In the genomic region with DNA sequence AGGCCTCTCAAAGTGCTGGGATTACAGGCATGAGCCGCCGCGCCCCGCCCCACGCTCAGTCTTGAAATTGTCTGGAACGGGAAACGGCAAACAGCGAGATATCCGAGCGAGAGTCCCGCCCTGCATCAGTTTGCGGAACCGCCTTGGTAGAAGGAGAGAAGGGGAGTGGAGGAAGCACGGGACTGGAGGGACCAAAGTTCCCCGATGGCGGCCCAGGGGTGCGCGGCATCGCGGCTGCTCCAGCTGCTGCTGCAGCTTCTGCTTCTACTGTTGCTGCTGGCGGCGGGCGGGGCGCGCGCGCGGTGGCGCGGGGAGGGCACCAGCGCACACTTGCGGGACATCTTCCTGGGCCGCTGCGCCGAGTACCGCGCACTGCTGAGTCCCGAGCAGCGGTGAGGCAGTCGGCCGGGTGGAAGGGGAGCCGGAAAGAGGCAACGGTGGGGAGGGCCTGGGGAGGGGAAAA, we compare ENCODE assay signal across 8 cellular contexts. TPM values are rescaled to one million over a fixed set of nuclear protein-coding genes. Genes with fewer than 3 reads are reported as not detected.
A peak's percentile ranks its signal among the peaks of the same experiment; 100 is the strongest.
DNase-seq lines count a peak whose midpoint lies in the region; ATAC-seq and TF ChIP-seq lines count a peak whose summit lies in the region.

A gene with protein sequence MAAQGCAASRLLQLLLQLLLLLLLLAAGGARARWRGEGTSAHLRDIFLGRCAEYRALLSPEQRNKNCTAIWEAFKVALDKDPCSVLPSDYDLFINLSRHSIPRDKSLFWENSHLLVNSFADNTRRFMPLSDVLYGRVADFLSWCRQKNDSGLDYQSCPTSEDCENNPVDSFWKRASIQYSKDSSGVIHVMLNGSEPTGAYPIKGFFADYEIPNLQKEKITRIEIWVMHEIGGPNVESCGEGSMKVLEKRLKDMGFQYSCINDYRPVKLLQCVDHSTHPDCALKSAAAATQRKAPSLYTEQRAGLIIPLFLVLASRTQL (plus strand): TSS at position 125 of the 463 bp plus-strand sequence. CDS start 80 bp downstream, at position 205.

- WGBS in lower leg skin, 2 donors = 0% methylated on average over 29 to 43 of the region's 43 CpGs

- H3K27ac ChIP-seq in HUES6 (ENCODE audit: low read depth, low read length) (no peak within 1 kb of the TSS), duodenal mucosa (ENCODE audit: low read depth, low read length) (no peak within 1 kb of the TSS)

- H3K4me1 ChIP-seq in HUES6 (ENCODE audit: control insufficient read depth, insufficient read depth, low read length) = no peaks in the 10 kb centered on the region; the same call in 1 of the 2 replicates
- peaks cover 16% of the 10 kb centered on the region in 2 donors for H3K4me1 ChIP-seq in duodenal mucosa (ENCODE audit: control insufficient read depth in 1 of 2, insufficient read depth in 2 of 2, low read length in 2 of 2)

- H3K27me3 ChIP-seq in HUES6 (ENCODE audit: control insufficient read depth, insufficient read depth, low read length) = peaks cover 15% of the 10 kb centered on the region
- H3K27me3 ChIP-seq in duodenal mucosa (ENCODE audit: control insufficient read depth in 1 of 2, insufficient read depth in 2 of 2, low read length in 2 of 2) = no peaks in the 10 kb centered on the region

- H3K9me3 ChIP-seq in HUES6 (ENCODE audit: control insufficient read depth, insufficient read depth, low read depth, low read length) (peaks cover 8% of the 10 kb centered on the region; the same call in 1 of the 2 replicates), duodenal mucosa (ENCODE audit: control insufficient read depth in 1 of 2, low read length in 2 of 2) (no peaks in the 10 kb centered on the region)

- ATAC-seq in GM18907 (IDR thresholded peaks at IDR 0.05; ENCODE audit: unreplicated experiment) = peak; percentile 83

- intact Hi-C loops in lower leg skin (cut with DNase I; ENCODE audit: low total_unique reads) = no loop called here

- no peaks in the 10 kb centered on the region for H3K36me3 ChIP-seq in HUES6 (ENCODE audit: control insufficient read depth, insufficient read depth, low read length)
- H3K36me3 ChIP-seq in duodenal mucosa (ENCODE audit: control insufficient read depth in 1 of 2, insufficient read depth in 2 of 2, low read length in 2 of 2) = no peaks in the 10 kb centered on the region

- H3K4me3 ChIP-seq in HUES6 (ENCODE audit: low read depth, low read length) (peak within 1 kb of the TSS; percentile 68), duodenal mucosa (ENCODE audit: low read depth in 1 of 2, low read length in 2 of 2) (peak within 1 kb of the TSS; percentile 68 to 74), lower leg skin (ENCODE audit: low read depth, poor library complexity, severe bottlenecking) (peak within 1 kb of the TSS; percentile 14)

- TF ChIP-seq CTCF in lower leg skin (IDR thresholded peaks at IDR 0.05) = no peak

- TF ChIP-seq POLR2A in lower leg skin (IDR thresholded peaks at IDR 0.05) = no peak

- H3K9ac ChIP-seq in HUES6 (ENCODE audit: low read length) (peak within 1 kb of the TSS; percentile 22), duodenal mucosa (ENCODE audit: low read depth in 1 of 2, low read length in 2 of 2) (peak within 1 kb of the TSS; percentile 59 to 63)

- peak; percentile 51 for DNase-seq in activated CD4-positive, alpha-beta T cell treated with anti-CD3 and anti-CD28 coated beads, Interleukin-2, amount 50 U/mL, for 1 hour
- DNase-seq in lower leg skin (ENCODE audit: low spot score in 2 of 2) (peak; percentile 74 to 93), NCI-H510A (lab: John Stamatoyannopoulos, UW) (no peak), NCI-H146 (lab: John Stamatoyannopoulos, UW) (no peak)
- peak; percentile 13 for DNase-seq in stimulated activated CD8-positive, alpha-beta memory T cell treated with anti-CD3 and anti-CD28 coated beads, Interleukin-12 subunit alpha, Interleukin-12 subunit beta, amount 100 ng/mL, for 4 hours (ENCODE audit: low read depth)

RNA-seq across cellular contexts. Expression of the gene that starts here (rescaled TPM):
- 1 to 10 TPM; 3.7 to 6.7 (median 5.7) TPM for total RNA-seq in lower leg skin

Comparison
In these comparisons a context has a peak if more than half of its experiments do, and no peak if none do; other contexts are left out.
1. H3K4me3 ChIP-seq: peak in every context shown above with its lines; median percentile 71 in duodenal mucosa; 68 in HUES6; 14 in lower leg skin.
2. DNase-seq: peak in activated CD4-positive, alpha-beta T cell treated with anti-CD3 and anti-CD28 coated beads, Interleukin-2, amount 50 U/mL, for 1 hour (single experiment), lower leg skin (2 of 2) and stimulated activated CD8-positive, alpha-beta memory T cell treated with anti-CD3 and anti-CD28 coated beads, Interleukin-12 subunit alpha, Interleukin-12 subunit beta, amount 100 ng/mL, for 4 hours (single experiment); none in NCI-H510A (single experiment) and NCI-H146 (single experiment).